8 cellular contexts compared by ENCODE assay signal in genomic region chr6:20092071-20092566, GRCh38.
DNase-seq lines count a peak whose midpoint lies in the region; ATAC-seq and TF ChIP-seq lines count a peak whose summit lies in the region.

No MANE protein-coding gene starts in this region.

- H3K4me3 ChIP-seq in breast epithelium (no peak overlapping the region), aorta (ENCODE audit: low read length in 2 of 2) (no peak overlapping the region)

- TF ChIP-seq CTCF in breast epithelium (IDR thresholded peaks at IDR 0.05): peak; percentile 64 to 86 (median 77)

- H3K27ac ChIP-seq in breast epithelium (no peak overlapping the region), aorta (ENCODE audit: low read depth in 1 of 2, low read length in 2 of 2) (no peak overlapping the region)

- DNase-seq in SIG-M5 treated with dmso at 0.1 percent for 504 hours (lab: John Stamatoyannopoulos, UW; ENCODE audit: unreplicated experiment) (peak; percentile 39), SIG-M5 (lab: John Stamatoyannopoulos, UW) (no peak), NCI-H526 treated with DMSO at 0.1 percent for 48 hours (lab: John Stamatoyannopoulos, UW) (peak; percentile 42), breast epithelium (ENCODE audit: low spot score in 2 of 2) (no peak), left kidney (ENCODE audit: low read depth, low spot score) (peak; percentile 87), aorta (no peak)
- DNase-seq in activated effector memory CD4-positive, alpha-beta T cell treated with anti-CD3 and anti-CD28 coated beads, Interleukin-2, amount 50 U/mL, for 16 hours: no peak

- ATAC-seq in HG03135 (IDR thresholded peaks at IDR 0.05; ENCODE audit: unreplicated experiment) (peak; percentile 60), aorta (ENCODE audit: low FRiP score) (peak; percentile 65)

- intact Hi-C loops in breast epithelium (cut with DNase I; ENCODE audit: low total_unique reads): loop anchor here (5.0 kb wide), 1 partner anchor 1490 kb away; no protein-coding TSS in a partner anchor
- intact Hi-C loops in aorta (cut with DNase I): loop anchor here (2.0 kb wide), 1 partner anchor 35 kb away; no protein-coding TSS in a partner anchor

- H3K9me3 ChIP-seq in breast epithelium (no peaks in the 10 kb centered on the region), aorta (ENCODE audit: control insufficient read depth, low read length) (no peaks in the 10 kb centered on the region)

- TF ChIP-seq POLR2A in breast epithelium (IDR thresholded peaks at IDR 0.05): no peak

- no peaks in the 10 kb centered on the region for H3K27me3 ChIP-seq in breast epithelium
- H3K27me3 ChIP-seq in aorta (ENCODE audit: control insufficient read depth in 1 of 2, insufficient read depth in 2 of 2, low read length in 1 of 2): no peaks in the 10 kb centered on the region

- H3K4me1 ChIP-seq in breast epithelium: no peaks in the 10 kb centered on the region
- H3K4me1 ChIP-seq in aorta (ENCODE audit: control insufficient read depth in 1 of 2, insufficient read depth in 2 of 2, low read length in 2 of 2): no peaks in the 10 kb centered on the region

- H3K36me3 ChIP-seq in breast epithelium: no peaks in the 10 kb centered on the region
- no peaks in the 10 kb centered on the region for H3K36me3 ChIP-seq in aorta (ENCODE audit: control insufficient read depth in 1 of 2, insufficient read depth in 2 of 2, low read length in 1 of 2)

- 3 to 6% methylated on average over 1 of the region's 1 CpG for WGBS in aorta, 2 donors

Comparison
In these comparisons a context has a peak if more than half of its experiments do, and no peak if none do; other contexts are left out.
1. DNase-seq: peak in SIG-M5 treated with dmso at 0.1 percent for 504 hours (single experiment), NCI-H526 treated with DMSO at 0.1 percent for 48 hours (single experiment) and left kidney (single experiment); none in SIG-M5 (single experiment), breast epithelium (0 of 2), aorta (0 of 2) and activated effector memory CD4-positive, alpha-beta T cell treated with anti-CD3 and anti-CD28 coated beads, Interleukin-2, amount 50 U/mL, for 16 hours (single experiment).